ENCODE assay signal across 9 cellular contexts in the genomic region with DNA sequence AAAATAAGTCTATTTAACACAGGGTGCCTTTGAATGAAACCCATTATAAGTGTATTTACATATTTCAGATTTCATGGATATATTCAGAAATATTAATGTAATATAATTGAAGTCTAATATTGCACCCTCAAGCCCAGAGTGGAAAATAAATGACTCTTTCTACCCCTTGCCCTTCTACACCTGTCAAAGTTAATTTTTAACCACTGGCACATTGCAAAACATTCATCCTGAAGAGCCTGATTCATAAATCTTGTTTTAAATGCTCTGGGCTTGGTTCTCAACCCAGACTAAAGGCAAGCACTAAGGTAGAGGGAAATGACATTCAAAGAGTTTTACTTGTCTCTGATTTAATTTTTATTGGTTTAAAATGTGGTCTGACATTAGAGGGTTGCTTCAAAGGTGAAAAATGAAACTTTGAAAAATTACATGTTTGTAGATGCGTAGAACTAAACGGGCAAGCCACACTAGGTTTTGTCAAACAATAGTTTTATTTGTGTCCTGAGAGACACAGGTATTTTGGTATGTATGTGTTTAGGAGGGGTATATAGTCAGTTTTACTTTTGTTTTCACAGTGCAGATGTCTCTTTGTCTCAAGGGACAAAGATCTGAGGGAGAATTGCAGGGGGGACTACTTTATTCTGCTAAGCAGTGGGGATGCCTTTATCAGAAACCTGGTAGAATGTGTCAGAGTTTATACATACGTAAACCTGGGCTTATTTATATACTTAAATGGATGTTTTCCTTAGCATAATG.
DNase-seq lines count a peak whose midpoint lies in the region; ATAC-seq and TF ChIP-seq lines count a peak whose summit lies in the region.
"Had no signal": no experiment of that assay in that cellular context is flagged by ENCODE, and none has a peak within 500 bp of the region (broad histone marks: within the 10 kb centered on the region; RNA-seq: fewer than 3 reads in every experiment).

No MANE protein-coding gene starts in this region.

- no peak for DNase-seq in activated T-cell treated with anti-CD3 and anti-CD28 coated beads, Interleukin-2, amount 50 U/mL, for 72 hours
- no peak for DNase-seq in activated T-cell treated with anti-CD3 and anti-CD28 coated beads, Interleukin-2, amount 50 U/mL, for 1 hour
- DNase-seq in esophagus muscularis mucosa (ENCODE audit: extremely low spot score) (no peak), ovary (no peak)
- no peak for DNase-seq in stimulated activated CD4-positive, alpha-beta T cell treated with anti-CD3 and anti-CD28 coated beads, Interleukin-12 subunit alpha, Interleukin-12 subunit beta, amount 100 ng/mL, for 4 hours
- DNase-seq in central memory CD4-positive, alpha-beta T cell: no peak

- 56% methylated on average over 3 of the region's 3 CpGs for WGBS in esophagus muscularis mucosa
- 20% methylated on average over 3 of the region's 3 CpGs for WGBS in thymus
- WGBS in ovary, 3 donors: 80 to 93% (median 89%) methylated on average over 3 of the region's 3 CpGs

- no peak for TF ChIP-seq POLR2A in esophagus muscularis mucosa (IDR thresholded peaks at IDR 0.05; ENCODE audit: low read depth)
- no peak for TF ChIP-seq POLR2A in ovary (IDR thresholded peaks at IDR 0.05)

- H3K4me3 ChIP-seq in esophagus muscularis mucosa: no peak overlapping the region
- no peak overlapping the region for H3K4me3 ChIP-seq in thymus (ENCODE audit: low read length)
- H3K4me3 ChIP-seq in ovary: no peak overlapping the region
- H3K4me3 ChIP-seq: lung had no signal

- H3K27me3 Mint-ChIP-seq in activated T-cell treated with anti-CD3 and anti-CD28 coated beads, Interleukin-2, amount 50 U/mL, for 72 hours (ENCODE audit: low read depth): no peaks in the 10 kb centered on the region

- H3K9me3 ChIP-seq in esophagus muscularis mucosa: no peaks in the 10 kb centered on the region
- no peaks in the 10 kb centered on the region for H3K9me3 ChIP-seq in thymus (ENCODE audit: control insufficient read depth)
- H3K9me3 ChIP-seq in ovary: no peaks in the 10 kb centered on the region

- H3K4me1 Mint-ChIP-seq in activated T-cell treated with anti-CD3 and anti-CD28 coated beads, Interleukin-2, amount 50 U/mL, for 72 hours (ENCODE audit: low read depth): peaks cover 94% of the 10 kb centered on the region

- peaks cover 56 to 100% (median 91%) of the 10 kb centered on the region in 4 donors for H3K4me1 ChIP-seq in esophagus muscularis mucosa
- peaks cover 28% of the 10 kb centered on the region for H3K4me1 ChIP-seq in thymus (ENCODE audit: control insufficient read depth, insufficient read depth, low read length)
- H3K4me1 ChIP-seq in ovary (ENCODE audit: insufficient read depth): peaks cover 6% of the 10 kb centered on the region

- H3K9me3 Mint-ChIP-seq in activated T-cell treated with anti-CD3 and anti-CD28 coated beads, Interleukin-2, amount 50 U/mL, for 72 hours: no peaks in the 10 kb centered on the region

- no peaks in the 10 kb centered on the region for H3K27me3 ChIP-seq in esophagus muscularis mucosa
- no peaks in the 10 kb centered on the region for H3K27me3 ChIP-seq in thymus (ENCODE audit: control insufficient read depth, insufficient read depth)
- H3K27me3 ChIP-seq in ovary: no peaks in the 10 kb centered on the region

- H3K27ac Mint-ChIP-seq in activated T-cell treated with anti-CD3 and anti-CD28 coated beads, Interleukin-2, amount 50 U/mL, for 72 hours: peak overlapping the region; percentile 93

- ATAC-seq in activated T-cell treated with anti-CD3 and anti-CD28 coated beads, Interleukin-2, amount 50 U/mL, for 72 hours (replicated peaks in 1 of 2): peak; percentile 26 to 27
- peak; percentile 41 for ATAC-seq in HG03342 (IDR thresholded peaks at IDR 0.05; ENCODE audit: unreplicated experiment)

- H3K4me3 Mint-ChIP-seq in activated T-cell treated with anti-CD3 and anti-CD28 coated beads, Interleukin-2, amount 50 U/mL, for 72 hours: peak overlapping the region; percentile 60 to 90

- TF ChIP-seq CTCF in esophagus muscularis mucosa (IDR thresholded peaks at IDR 0.05) (no peak), ovary (IDR thresholded peaks at IDR 0.05) (no peak)

- H3K36me3 Mint-ChIP-seq in activated T-cell treated with anti-CD3 and anti-CD28 coated beads, Interleukin-2, amount 50 U/mL, for 72 hours (ENCODE audit: insufficient read depth in 2 of 2): peaks cover 9 to 26% of the 10 kb centered on the region in 2 donors

- H3K36me3 ChIP-seq in esophagus muscularis mucosa (peaks cover 35 to 54% (median 45%) of the 10 kb centered on the region in 4 donors), thymus (ENCODE audit: control insufficient read depth, insufficient read depth) (peaks cover 17% of the 10 kb centered on the region), ovary (no peaks in the 10 kb centered on the region)

- intact Hi-C loops in esophagus muscularis mucosa (cut with DNase I): loop anchor here (5.0 kb wide), 2 partner anchors 68 to 677 kb away; partner anchors contain the start of gene PIK3R1
- intact Hi-C loops in ovary (cut with DNase I): loop anchor here in 3 of 4 donors (5.0 kb wide), 1 partner anchor 677 kb away; no protein-coding TSS in a partner anchor

- TF ChIP-seq EP300 in esophagus muscularis mucosa (IDR thresholded peaks at IDR 0.05) (no peak), ovary (IDR thresholded peaks at IDR 0.05) (no peak)

- H3K27ac ChIP-seq in esophagus muscularis mucosa (replicated peaks in 1 of 4) (peak overlapping the region; percentile 47 to 89 (median 83)), thymus (ENCODE audit: low read depth) (peak overlapping the region; percentile 33), ovary (peak overlapping the region in 1 of 2 donors; percentile 8)
